In genomic region chr1:231027971-231028370, GRCh38 we compare ENCODE assay signal across 25 cellular contexts.
"Had no signal": no experiment of that assay in that cellular context is flagged by ENCODE, and none has a peak within 500 bp of the region (broad histone marks: within the 10 kb centered on the region; RNA-seq: fewer than 3 reads in every experiment).

No MANE protein-coding gene starts in this region.

- H3K4me3 ChIP-seq: lung, stomach, transverse colon, vagina had no signal

- H3K27ac ChIP-seq: neutrophil, parathyroid adenoma, suprapubic skin, transverse colon, vagina, VCaP had no signal

- DNase-seq: activated CD4-positive, alpha-beta T cell treated with anti-CD3 and anti-CD28 coated beads, Interleukin-2, amount 10 ng/mL, durations not matched to agents 7 days and 5 days; activated CD4-positive, CD25-positive, alpha-beta regulatory T cell treated with anti-CD3 and anti-CD28 coated beads, Interleukin-2, amount 50 U/mL, for 72 hours; activated CD8-positive, alpha-beta memory T cell treated with anti-CD3 and anti-CD28 coated beads, Interleukin-2, amount 10 ng/mL, durations not matched to agents 7 days and 5 days; activated CD8-positive, alpha-beta T cell treated with anti-CD3 and anti-CD28 coated beads for 36 hours; activated gamma-delta T cell; activated naive CD4-positive, alpha-beta T cell treated with anti-CD3 and anti-CD28 coated beads, Interleukin-2, amount 50 U/mL, for 16 hours; activated T-cell treated with anti-CD3 and anti-CD28 coated beads for 4 hours; central memory CD4-positive, alpha-beta T cell; effector memory CD4-positive, alpha-beta T cell; left colon; natural killer cell; right cardiac atrium; stimulated activated CD4-positive, alpha-beta T cell treated with anti-CD3 and anti-CD28 coated beads, Interleukin-2, amount 100 ng/mL, for 24 hours; stomach; T-cell; transverse colon had no signal

- FAIRE-seq: keratinocyte had no signal

- H3K36me3 ChIP-seq: heart right ventricle, neutrophil, stomach, suprapubic skin, transverse colon, vagina had no signal

- H3K9me3 ChIP-seq: heart right ventricle, neutrophil, stomach, suprapubic skin, transverse colon, vagina had no signal

- ATAC-seq: activated CD8-positive, alpha-beta memory T cell treated with anti-CD3 and anti-CD28 coated beads, Interleukin-2, amount 10 ng/mL, durations not matched to agents 7 days and 5 days; activated CD8-positive, alpha-beta T cell treated with anti-CD3 and anti-CD28 coated beads for 36 hours; left colon; stimulated activated memory B cell treated with anti-CD40 and anti-IgM and Interleukin-4, amounts not matched to agents 10 μg/mL and 1 μg/mL and 100 μg/mL, for 72 hours; T-cell had no signal

- H3K79me2 ChIP-seq: parathyroid adenoma had no signal

- H3K27me3 ChIP-seq: stomach, suprapubic skin, transverse colon, vagina had no signal

- H2AFZ ChIP-seq: parathyroid adenoma had no signal

- H3K9ac ChIP-seq: parathyroid adenoma had no signal

- H3K4me1 ChIP-seq: parathyroid adenoma, transverse colon had no signal
